Comparison of ENCODE assay signal across 18 cellular contexts in the genomic region with DNA sequence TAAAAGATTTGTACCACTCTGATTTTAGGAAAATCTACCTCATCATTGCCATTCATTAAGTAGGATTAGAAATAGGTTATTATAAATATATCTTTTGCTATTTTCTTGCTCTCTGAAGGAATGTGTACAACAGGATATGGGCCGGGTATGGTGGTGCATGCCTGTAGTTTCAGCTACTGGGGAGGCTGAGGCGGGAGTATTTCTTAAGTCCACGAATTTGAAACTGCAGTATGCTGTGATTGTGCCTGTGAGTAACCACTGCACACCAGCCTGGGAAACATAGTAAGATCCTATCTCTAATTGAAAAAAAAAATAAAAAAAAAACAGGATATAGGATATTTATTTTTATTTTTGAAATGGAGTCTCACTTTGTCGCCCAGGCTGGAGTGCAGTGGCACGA. TPM values are rescaled to one million over a fixed set of nuclear protein-coding genes. Genes with fewer than 3 reads are reported as not detected.
DNase-seq lines count a peak whose midpoint lies in the region; ATAC-seq and TF ChIP-seq lines count a peak whose summit lies in the region.
"Had no signal": no experiment of that assay in that cellular context is flagged by ENCODE, and none has a peak within 500 bp of the region (broad histone marks: within the 10 kb centered on the region; RNA-seq: fewer than 3 reads in every experiment).

No MANE protein-coding gene starts in this region.

- ATAC-seq in HG03139 (IDR thresholded peaks at IDR 0.05; ENCODE audit: unreplicated experiment) (no peak), HG02981 (IDR thresholded peaks at IDR 0.05; ENCODE audit: unreplicated experiment) (no peak)
- ATAC-seq: activated CD4-positive, CD25-positive, alpha-beta regulatory T cell treated with anti-CD3 and anti-CD28 coated beads, Interleukin-2, amount 50 U/mL, for 24 hours; activated CD8-positive, alpha-beta T cell treated with anti-CD3 and anti-CD28 coated beads for 36 hours; Panc1; stimulated activated effector memory CD8-positive, alpha-beta T cell treated with anti-CD3 and anti-CD28 coated beads, Interleukin-12 subunit alpha, Interleukin-12 subunit beta, amount 100 ng/mL, for 72 hours had no signal

- H3K27ac ChIP-seq in VCaP (peak overlapping the region; percentile 31), suprapubic skin (peak overlapping the region; percentile 54)
- H3K27ac ChIP-seq: KMS-11, SJCRH30 had no signal

- H3K36me3 ChIP-seq in suprapubic skin = peaks cover 7% of the 10 kb centered on the region

- DNase-seq in EL (peak; percentile 43), fibroblast of pulmonary artery (ENCODE audit: low read depth) (peak; percentile 34), suprapubic skin (ENCODE audit: low spot score in 2 of 2) (no peak)
- DNase-seq in activated CD4-positive, alpha-beta T cell treated with anti-CD3 and anti-CD28 coated beads, Interleukin-2, amount 50 U/mL, for 4 hours = no peak
- DNase-seq: activated CD8-positive, alpha-beta T cell treated with anti-CD3 and anti-CD28 coated beads for 36 hours; activated naive CD8-positive, alpha-beta T cell treated with anti-CD3 and anti-CD28 coated beads for 36 hours; CD4-positive, alpha-beta memory T cell; kidney glomerular epithelial cell; NCI-H146; NCI-H510A treated with DMSO at 0.1 percent for 48 hours; SJCRH30 had no signal

- no peak for TF ChIP-seq POLR2A in suprapubic skin (IDR thresholded peaks at IDR 0.05)

- no peaks in the 10 kb centered on the region for H3K27me3 ChIP-seq in suprapubic skin
- H3K27me3 ChIP-seq: SJCRH30 had no signal

- no peak for TF ChIP-seq EP300 in suprapubic skin (IDR thresholded peaks at IDR 0.05)

- WGBS in suprapubic skin = 89% methylated on average over 5 of the region's 5 CpGs

- TF ChIP-seq CTCF in VCaP (conservative IDR thresholded peaks at IDR 0.05) (no peak), fibroblast of pulmonary artery (IDR thresholded peaks at IDR 0.05; ENCODE audit: low read length, missing control alignments) (no peak), suprapubic skin (IDR thresholded peaks at IDR 0.05) (no peak)

- peaks cover 9% of the 10 kb centered on the region for H3K4me1 ChIP-seq in suprapubic skin
- H3K4me1 ChIP-seq: SJCRH30 had no signal

- no peaks in the 10 kb centered on the region for H3K9me3 ChIP-seq in suprapubic skin

- H3K4me3 ChIP-seq in fibroblast of pulmonary artery (replicated peaks; ENCODE audit: low read depth, low read length) = no peak overlapping the region
- no peak overlapping the region for H3K4me3 ChIP-seq in suprapubic skin
- H3K4me3 ChIP-seq: SJCRH30 had no signal

RNA-seq across cellular contexts. Expression of gene CLIC4, which starts 50.0 kb away (rescaled TPM):
- total RNA-seq in suprapubic skin = 10 to 100 TPM; 50.1 to 76.3 (median 71.4) TPM

Comparison
In these comparisons a context has a peak if more than half of its experiments do, and no peak if none do; other contexts are left out.
1. DNase-seq: peak in EL (single experiment) and fibroblast of pulmonary artery (single experiment); none in suprapubic skin (0 of 2) and activated CD4-positive, alpha-beta T cell treated with anti-CD3 and anti-CD28 coated beads, Interleukin-2, amount 50 U/mL, for 4 hours (0 of 2).